14 cellular contexts compared by ENCODE assay signal in the genomic region with DNA sequence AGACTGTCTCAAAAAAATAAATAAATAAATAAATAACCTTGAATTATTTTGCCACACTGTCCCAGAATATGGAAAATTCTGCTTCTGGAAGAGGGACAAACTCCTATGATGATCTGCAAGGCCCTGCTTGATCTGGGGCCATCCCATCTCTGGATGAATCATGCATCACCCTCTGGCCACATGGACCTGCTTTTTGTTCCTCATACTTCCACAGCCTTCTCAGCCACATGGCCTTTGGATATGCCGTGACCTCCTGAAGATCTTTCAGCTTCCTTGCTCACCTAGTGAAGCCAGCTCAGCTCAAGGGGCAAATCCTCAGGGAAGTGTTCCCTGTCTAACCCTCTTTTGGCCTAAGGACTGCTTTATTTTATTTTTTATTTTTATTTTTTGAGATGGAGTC. TPM values are rescaled to one million over a fixed set of nuclear protein-coding genes. Genes with fewer than 3 reads are reported as not detected.
A peak's percentile ranks its signal among the peaks of the same experiment; 100 is the strongest.
DNase-seq lines count a peak whose midpoint lies in the region; ATAC-seq, FAIRE-seq and TF ChIP-seq lines count a peak whose summit lies in the region.
"Had no signal": no experiment of that assay in that cellular context is flagged by ENCODE, and none has a peak within 500 bp of the region (broad histone marks: within the 10 kb centered on the region; RNA-seq: fewer than 3 reads in every experiment).

No MANE protein-coding gene starts in this region.

- no peaks in the 10 kb centered on the region for H3K36me3 ChIP-seq in OCI-LY7 (ENCODE audit: insufficient read depth, low read length)
- no peaks in the 10 kb centered on the region for H3K36me3 ChIP-seq in bronchial epithelial cell (ENCODE audit: control insufficient read depth, insufficient read depth, low read length)
- H3K36me3 ChIP-seq in neutrophil, result no peaks in the 10 kb centered on the region

- H4K20me1 ChIP-seq in OCI-LY7 (ENCODE audit: insufficient read depth, low read length), result no peaks in the 10 kb centered on the region

- H3K4me1 ChIP-seq in OCI-LY7 (ENCODE audit: insufficient read depth, low read length, poor library complexity, severe bottlenecking) (peaks cover 97% of the 10 kb centered on the region), neutrophil (ENCODE audit: control insufficient read depth in 1 of 2, insufficient read depth in 1 of 2, low read depth in 1 of 2, low read length in 1 of 2) (peaks cover 92 to 98% of the 10 kb centered on the region in 2 experiments)

- TF ChIP-seq CTCF in OCI-LY7 (conservative IDR thresholded peaks at IDR 0.05; ENCODE audit: low read length), result no peak
- no peak for TF ChIP-seq CTCF in bronchial epithelial cell (IDR thresholded peaks at IDR 0.05; ENCODE audit: insufficient read depth, low read length, severe bottlenecking)
- no peak for TF ChIP-seq CTCF in neutrophil (IDR thresholded peaks at IDR 0.05)

- H3K4me3 Mint-ChIP-seq in T-helper 2 cell treated with Interferon-gamma antibody and Interleukin-4, amounts not matched to agents 5 μg/mL and 100 μg/mL, for 36 hours, result peak overlapping the region; percentile 38
- H3K4me3 Mint-ChIP-seq: mesothelial cell of epicardium had no signal

- peak overlapping the region; percentile 95 for H3K27ac ChIP-seq in OCI-LY7 (ENCODE audit: low read depth, low read length, poor library complexity, severe bottlenecking)
- peak overlapping the region; percentile 18 for H3K27ac ChIP-seq in neutrophil
- H3K27ac ChIP-seq: SJSA1 had no signal

- ATAC-seq in HG02981 (IDR thresholded peaks at IDR 0.05; ENCODE audit: unreplicated experiment), result no peak

- peaks cover 26% of the 10 kb centered on the region; the same call in 1 of the 2 replicates for H3K79me2 ChIP-seq in OCI-LY7 (ENCODE audit: insufficient read depth, low read depth, low read length)

- intact Hi-C loops in OCI-LY7 (cut with micrococcal nuclease; ENCODE audit: unreplicated experiment), result loop anchor here (10.0 kb wide), 1 partner anchor 674 kb away; no protein-coding TSS in a partner anchor

- DNase-seq in T-helper 2 cell treated with Interferon-gamma antibody and Interleukin-4, amounts not matched to agents 5 μg/mL and 100 μg/mL, for 36 hours (ENCODE audit: low spot score), result no peak
- DNase-seq in T-helper 2 cell (no peak), OCI-LY7 (ENCODE audit: low spot score) (no peak), bronchial epithelial cell (ENCODE audit: low read depth) (peak; percentile 45), ureter (ENCODE audit: low spot score) (no peak), SHP77 (lab: John Stamatoyannopoulos, UW) (no peak)
- DNase-seq: ACHN; glutamatergic neuron; NCI-H2171; stimulated activated CD8-positive, alpha-beta memory T cell treated with anti-CD3 and anti-CD28 coated beads, Interleukin-4, amount 100 ng/mL, for 48 hours had no signal

- no peaks in the 10 kb centered on the region for H3K27me3 ChIP-seq in bronchial epithelial cell (ENCODE audit: control insufficient read depth, insufficient read depth, low read length)
- H3K27me3 ChIP-seq in neutrophil, result no peaks in the 10 kb centered on the region
- H3K27me3 ChIP-seq: SJSA1 had no signal

- H3K4me3 ChIP-seq in OCI-LY7 (ENCODE audit: low read depth, low read length, poor library complexity, severe bottlenecking), result peak overlapping the region; percentile 69
- no peak overlapping the region for H3K4me3 ChIP-seq in bronchial epithelial cell (ENCODE audit: low read depth, low read length)
- H3K4me3 ChIP-seq in neutrophil (ENCODE audit: low read depth in 1 of 2, low read length in 1 of 2), result no peak overlapping the region
- H3K4me3 ChIP-seq: SJSA1 had no signal

- POLR2A ChIA-PET in OCI-LY7 (lab: Charles Lee), result interaction anchor here (0.7 to 2.8 kb wide), 2 partner anchors 8 to 10 kb away, joined by 3 to 7 read pairs; no protein-coding TSS in a partner anchor

- FAIRE-seq in bronchial epithelial cell (lab: Jason Lieb, UNC), result no peak

- CTCF ChIA-PET in OCI-LY7 (lab: Charles Lee; ENCODE audit: unreplicated experiment), result no interaction called here

- no peak overlapping the region for H2AFZ ChIP-seq in OCI-LY7 (ENCODE audit: low read length)

- H3K27ac Mint-ChIP-seq in T-helper 2 cell treated with Interferon-gamma antibody and Interleukin-4, amounts not matched to agents 5 μg/mL and 100 μg/mL, for 36 hours, result peak overlapping the region; percentile 63

- no peaks in the 10 kb centered on the region for H3K27me3 Mint-ChIP-seq in T-helper 2 cell treated with Interferon-gamma antibody and Interleukin-4, amounts not matched to agents 5 μg/mL and 100 μg/mL, for 36 hours (ENCODE audit: low read depth)

- H3K36me3 Mint-ChIP-seq in T-helper 2 cell treated with Interferon-gamma antibody and Interleukin-4, amounts not matched to agents 5 μg/mL and 100 μg/mL, for 36 hours (ENCODE audit: low read depth), result peaks cover 7% of the 10 kb centered on the region
- H3K36me3 Mint-ChIP-seq: mesothelial cell of epicardium had no signal

- no TSS peak for BruUV-seq in OCI-LY7 (replicated peaks; lab: Mats Ljungman, UMichigan)

- H3K9me2 ChIP-seq in OCI-LY7 (ENCODE audit: insufficient read depth, low read length), result no peaks in the 10 kb centered on the region

- H3K4me1 Mint-ChIP-seq in T-helper 2 cell treated with Interferon-gamma antibody and Interleukin-4, amounts not matched to agents 5 μg/mL and 100 μg/mL, for 36 hours (ENCODE audit: low read depth), result peaks cover 58% of the 10 kb centered on the region

- H3K9me3 ChIP-seq in OCI-LY7 (ENCODE audit: low read length) (no peaks in the 10 kb centered on the region), neutrophil (no peaks in the 10 kb centered on the region)
- H3K9me3 ChIP-seq: SJSA1 had no signal

- no peaks in the 10 kb centered on the region for H3K9me3 Mint-ChIP-seq in T-helper 2 cell treated with Interferon-gamma antibody and Interleukin-4, amounts not matched to agents 5 μg/mL and 100 μg/mL, for 36 hours
- H3K9me3 Mint-ChIP-seq: mesothelial cell of epicardium had no signal

- peak overlapping the region; percentile 29 for H3K4me2 ChIP-seq in OCI-LY7 (ENCODE audit: low read length)

RNA-seq across cellular contexts. Expression of a gene that starts 10.3 kb away (rescaled TPM):
- 61.6 and 64.3 TPM in 2 replicates for total RNA-seq in OCI-LY7 (2014; rRNA removed; shearing (Covaris generic))
- total RNA-seq in OCI-LY7 (2022) (79.5 and 89.0 TPM in 2 replicates), bronchial epithelial cell (32.1 and 35.2 TPM in 2 replicates), ureter (94.0 TPM)

RNA-seq across cellular contexts. Expression of a gene that starts 10.4 kb away (rescaled TPM):
- 67.8 and 91.7 TPM in 2 replicates for total RNA-seq in OCI-LY7 (2014; rRNA removed; shearing (Covaris generic))
- 41.6 and 45.4 TPM in 2 replicates for total RNA-seq in OCI-LY7 (2022)
- total RNA-seq in bronchial epithelial cell, result 68.4 and 75.3 TPM in 2 replicates
- total RNA-seq in ureter, result 37.3 TPM

RNA-seq across cellular contexts. Expression of a gene that starts 42.5 kb away (rescaled TPM):
- 46.5 and 56.3 TPM in 2 replicates for total RNA-seq in OCI-LY7 (2014; rRNA removed; shearing (Covaris generic))
- total RNA-seq in OCI-LY7 (2022) (40.4 and 52.9 TPM in 2 replicates), bronchial epithelial cell (20.3 and 46.6 TPM in 2 replicates), ureter (57.0 TPM)

RNA-seq across cellular contexts. Expression of a gene that starts 44.0 kb away (rescaled TPM):
- total RNA-seq in OCI-LY7 (2014; rRNA removed; shearing (Covaris generic)), result 39.2 and 56.8 TPM in 2 replicates
- total RNA-seq in OCI-LY7 (2022), result 38.2 and 50.4 TPM in 2 replicates
- 28.0 and 40.5 TPM in 2 replicates for total RNA-seq in bronchial epithelial cell
- 54.6 TPM for total RNA-seq in ureter

RNA-seq across cellular contexts. Expression of a gene that starts 57.9 kb away (rescaled TPM):
- total RNA-seq in OCI-LY7 (2014; rRNA removed; shearing (Covaris generic)), result 66.8 and 75.5 TPM in 2 replicates
- total RNA-seq in OCI-LY7 (2022), result 70.4 and 72.5 TPM in 2 replicates
- 0.51 and 1.3 TPM in 2 replicates for total RNA-seq in bronchial epithelial cell
- 3.0 TPM for total RNA-seq in ureter
- total RNA-seq: SJSA1 had no signal
